ENCODE assay signal across 12 cellular contexts in the genomic region with DNA sequence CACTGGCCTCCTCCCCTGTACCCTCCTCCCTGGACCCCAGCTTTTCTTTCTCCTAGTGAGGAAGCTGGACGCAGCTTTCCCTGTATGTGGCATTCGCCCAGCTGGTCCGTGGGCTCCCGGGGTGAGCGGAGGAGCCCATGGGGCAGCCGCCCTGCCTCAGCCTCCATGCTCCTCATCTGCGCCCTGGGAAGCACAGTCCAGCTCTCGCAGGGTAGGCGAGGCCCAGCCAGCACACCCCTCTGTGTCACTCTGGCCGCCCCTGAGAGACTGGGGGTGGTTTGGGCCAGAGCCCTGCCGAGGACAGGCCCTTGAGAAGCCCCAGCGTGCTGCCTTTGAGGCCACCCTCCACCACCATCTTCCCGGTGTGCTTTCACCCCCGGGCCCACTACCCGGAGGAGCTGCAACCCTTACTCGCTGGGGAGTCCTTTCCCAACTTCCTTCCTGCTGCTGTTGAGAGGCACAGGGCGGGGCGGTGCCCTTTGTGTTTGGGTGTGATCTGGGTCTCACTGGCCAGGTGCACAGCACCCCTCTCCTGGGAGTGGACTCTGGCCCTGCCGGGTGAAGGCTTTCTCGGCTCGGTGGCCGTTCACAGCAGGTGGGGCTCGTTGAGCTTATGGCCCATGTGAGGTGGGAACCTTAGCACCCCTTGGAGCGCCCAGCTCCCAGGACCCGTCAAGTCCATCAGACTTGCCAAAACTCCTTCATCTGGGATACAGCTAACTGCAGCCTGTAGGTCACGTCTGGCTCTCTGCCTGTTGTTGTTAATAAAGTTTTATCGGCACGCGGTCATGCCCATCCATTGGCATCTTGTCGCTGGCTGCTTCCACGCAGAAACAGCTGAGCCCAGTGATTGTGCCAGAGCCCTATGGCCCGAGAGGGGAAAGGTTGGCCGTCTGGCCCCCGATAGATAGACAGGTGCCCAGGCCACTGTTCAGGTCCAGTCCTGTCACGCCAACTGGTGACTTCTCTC. TPM values are rescaled to one million over a fixed set of nuclear protein-coding genes. Genes with fewer than 3 reads are reported as not detected.
DNase-seq lines count a peak whose midpoint lies in the region; ATAC-seq and TF ChIP-seq lines count a peak whose summit lies in the region.
"Had no signal": no experiment of that assay in that cellular context is flagged by ENCODE, and none has a peak within 500 bp of the region (broad histone marks: within the 10 kb centered on the region; RNA-seq: fewer than 3 reads in every experiment).

No MANE protein-coding gene starts in this region.

- H3K36me3 ChIP-seq in NT2/D1 (ENCODE audit: insufficient read depth, insufficient read length, low read length) (peaks cover 71% of the 10 kb centered on the region), duodenal mucosa (ENCODE audit: control insufficient read depth in 1 of 2, insufficient read depth in 2 of 2, low read length in 2 of 2) (peaks cover 11 to 15% of the 10 kb centered on the region in 2 donors), esophagus muscularis mucosa (peaks cover 0 to 37% (median 29%) of the 10 kb centered on the region in 4 donors)

- H3K9ac ChIP-seq in NT2/D1 (ENCODE audit: insufficient read length, low read depth) (peak overlapping the region; percentile 24), duodenal mucosa (ENCODE audit: low read depth in 1 of 2, low read length in 2 of 2) (peak overlapping the region; percentile 88 to 94)

- H3K9me3 Mint-ChIP-seq in activated CD8-positive, alpha-beta memory T cell treated with anti-CD3 and anti-CD28 coated beads, Interleukin-2, amount 10 ng/mL, durations not matched to agents 7 days and 5 days (ENCODE audit: low read depth) = no peaks in the 10 kb centered on the region
- H3K9me3 Mint-ChIP-seq in progenitor cell of endocrine pancreas (ENCODE audit: low read depth) = no peaks in the 10 kb centered on the region

- TF ChIP-seq CTCF in progenitor cell of endocrine pancreas (IDR thresholded peaks at IDR 0.05; ENCODE audit: unreplicated experiment) (no peak), esophagus muscularis mucosa (IDR thresholded peaks at IDR 0.05) (no peak)

- intact Hi-C loops in esophagus muscularis mucosa (cut with DNase I) = no loop called here

- H3K27ac Mint-ChIP-seq in activated CD8-positive, alpha-beta memory T cell treated with anti-CD3 and anti-CD28 coated beads, Interleukin-2, amount 10 ng/mL, durations not matched to agents 7 days and 5 days = peak overlapping the region; percentile 28
- no peak overlapping the region for H3K27ac Mint-ChIP-seq in progenitor cell of endocrine pancreas

- no peak for TF ChIP-seq POLR2A in esophagus muscularis mucosa (IDR thresholded peaks at IDR 0.05; ENCODE audit: low read depth)

- no peak for TF ChIP-seq EP300 in esophagus muscularis mucosa (IDR thresholded peaks at IDR 0.05)

- DNase-seq in activated CD8-positive, alpha-beta memory T cell treated with anti-CD3 and anti-CD28 coated beads, Interleukin-2, amount 10 ng/mL, durations not matched to agents 7 days and 5 days = no peak
- no peak for DNase-seq in activated CD8-positive, alpha-beta memory T cell treated with anti-CD3 and anti-CD28 coated beads, Interleukin-2, amount 50 U/mL, for 4 hours
- DNase-seq in NT2/D1 (ENCODE audit: low read depth, low spot score) (no peak), progenitor cell of endocrine pancreas (ENCODE audit: low spot score, unreplicated experiment) (no peak), HCEC 1CT (no peak), esophagus muscularis mucosa (ENCODE audit: extremely low spot score) (no peak), dedifferentiated amniotic fluid mesenchymal stem cell (ENCODE audit: extremely low spot score) (no peak)
- DNase-seq: hippocampal formation; NCI-H1694 treated with DMSO at 0.1 percent for 48 hours; stimulated activated CD4-positive, alpha-beta T cell treated with anti-CD3 and anti-CD28 coated beads, Interleukin-12 subunit alpha, Interleukin-12 subunit beta, amount 100 ng/mL, for 4 hours had no signal

- ATAC-seq in activated CD8-positive, alpha-beta memory T cell treated with anti-CD3 and anti-CD28 coated beads, Interleukin-2, amount 10 ng/mL, durations not matched to agents 7 days and 5 days = no peak

- H3K27ac ChIP-seq in duodenal mucosa (ENCODE audit: low read depth, low read length) = peak overlapping the region; percentile 96
- H3K27ac ChIP-seq in esophagus muscularis mucosa (replicated peaks in 1 of 4) = no peak overlapping the region

- H3K4me3 ChIP-seq in NT2/D1 (ENCODE audit: insufficient read length, low read depth) (no peak overlapping the region), duodenal mucosa (ENCODE audit: low read depth in 1 of 2, low read length in 2 of 2) (peak overlapping the region; percentile 84 to 90), esophagus muscularis mucosa (no peak overlapping the region)

- H3K36me3 Mint-ChIP-seq in activated CD8-positive, alpha-beta memory T cell treated with anti-CD3 and anti-CD28 coated beads, Interleukin-2, amount 10 ng/mL, durations not matched to agents 7 days and 5 days = peaks cover 16% of the 10 kb centered on the region
- H3K36me3 Mint-ChIP-seq in progenitor cell of endocrine pancreas (ENCODE audit: insufficient read depth) = peaks cover 3% of the 10 kb centered on the region

- H3K4me3 Mint-ChIP-seq in activated CD8-positive, alpha-beta memory T cell treated with anti-CD3 and anti-CD28 coated beads, Interleukin-2, amount 10 ng/mL, durations not matched to agents 7 days and 5 days = no peak overlapping the region
- H3K4me3 Mint-ChIP-seq in progenitor cell of endocrine pancreas (ENCODE audit: low read depth) = peak overlapping the region; percentile 52

- no peaks in the 10 kb centered on the region for H3K27me3 Mint-ChIP-seq in activated CD8-positive, alpha-beta memory T cell treated with anti-CD3 and anti-CD28 coated beads, Interleukin-2, amount 10 ng/mL, durations not matched to agents 7 days and 5 days
- no peaks in the 10 kb centered on the region for H3K27me3 Mint-ChIP-seq in progenitor cell of endocrine pancreas

- H3K4me1 ChIP-seq in NT2/D1 (ENCODE audit: insufficient read depth, insufficient read length) (peaks cover 29% of the 10 kb centered on the region), duodenal mucosa (ENCODE audit: control insufficient read depth in 1 of 2, insufficient read depth in 2 of 2, low read length in 2 of 2) (peaks cover 33 to 48% of the 10 kb centered on the region in 2 donors), esophagus muscularis mucosa (peaks cover 16 to 51% (median 37%) of the 10 kb centered on the region in 4 donors)

- no peaks in the 10 kb centered on the region for H3K27me3 ChIP-seq in NT2/D1 (ENCODE audit: insufficient read depth, insufficient read length)
- no peaks in the 10 kb centered on the region for H3K27me3 ChIP-seq in duodenal mucosa (ENCODE audit: control insufficient read depth in 1 of 2, insufficient read depth in 2 of 2, low read length in 2 of 2)
- H3K27me3 ChIP-seq in esophagus muscularis mucosa = no peaks in the 10 kb centered on the region

- H3K4me1 Mint-ChIP-seq in activated CD8-positive, alpha-beta memory T cell treated with anti-CD3 and anti-CD28 coated beads, Interleukin-2, amount 10 ng/mL, durations not matched to agents 7 days and 5 days = peaks cover 45% of the 10 kb centered on the region
- peaks cover 15% of the 10 kb centered on the region for H3K4me1 Mint-ChIP-seq in progenitor cell of endocrine pancreas (ENCODE audit: low read depth)

- WGBS in esophagus muscularis mucosa = 90% methylated on average over 29 of the region's 35 CpGs

- CTCF ChIA-PET in activated CD8-positive, alpha-beta memory T cell treated with anti-CD3 and anti-CD28 coated beads, Interleukin-2, amount 10 ng/mL, durations not matched to agents 7 days and 5 days (lab: Charles Lee) = no interaction called here

- no peaks in the 10 kb centered on the region for H3K9me3 ChIP-seq in NT2/D1 (ENCODE audit: insufficient read depth, low read length)
- H3K9me3 ChIP-seq in duodenal mucosa (ENCODE audit: control insufficient read depth in 1 of 2, low read length in 2 of 2) = no peaks in the 10 kb centered on the region
- no peaks in the 10 kb centered on the region for H3K9me3 ChIP-seq in esophagus muscularis mucosa

RNA-seq across cellular contexts. Expression of a gene that starts 3.2 kb away (rescaled TPM):
- 10 to 100 TPM; 67.3 to 71.6 TPM for total RNA-seq in activated CD8-positive, alpha-beta memory T cell treated with anti-CD3 and anti-CD28 coated beads, Interleukin-2, amount 10 ng/mL, durations not matched to agents 7 days and 5 days
- total RNA-seq in progenitor cell of endocrine pancreas (54.6 and 57.7 TPM in 2 replicates), esophagus muscularis mucosa (10 to 100 TPM; 26.2 to 33.6 (median 29.7) TPM)

RNA-seq across cellular contexts. Expression of a gene that starts 10.3 kb away (rescaled TPM):
- total RNA-seq in activated CD8-positive, alpha-beta memory T cell treated with anti-CD3 and anti-CD28 coated beads, Interleukin-2, amount 10 ng/mL, durations not matched to agents 7 days and 5 days = 100 to 1,000 TPM; 122 to 155 TPM
- total RNA-seq in progenitor cell of endocrine pancreas (not detected in 2 replicates), esophagus muscularis mucosa (1 to 10 TPM in 3 of 4 donors, under 1 TPM in 1; 0.42 to 5.5 (median 2.4) TPM)

RNA-seq across cellular contexts. Expression of a gene that starts 35.5 kb away (rescaled TPM):
- total RNA-seq in activated CD8-positive, alpha-beta memory T cell treated with anti-CD3 and anti-CD28 coated beads, Interleukin-2, amount 10 ng/mL, durations not matched to agents 7 days and 5 days = not detected
- 1.6 and 1.7 TPM in 2 replicates for total RNA-seq in progenitor cell of endocrine pancreas
- under 1 TPM in 1 of 4 donors, not detected in 3; 0.17 TPM for total RNA-seq in esophagus muscularis mucosa

RNA-seq across cellular contexts. Expression of a gene that starts 53.1 kb away (rescaled TPM):
- 10 to 100 TPM; 23.7 to 39.8 TPM for total RNA-seq in activated CD8-positive, alpha-beta memory T cell treated with anti-CD3 and anti-CD28 coated beads, Interleukin-2, amount 10 ng/mL, durations not matched to agents 7 days and 5 days
- total RNA-seq in progenitor cell of endocrine pancreas (not detected in 2 replicates), esophagus muscularis mucosa (10 to 100 TPM in 1 of 4 donors, 1 to 10 TPM in 3; 4.3 to 13.8 (median 5.3) TPM)
- total RNA-seq: OCI-LY7 had no signal

Comparison
In these comparisons a context has a peak if more than half of its experiments do, and no peak if none do; other contexts are left out.
1. H3K4me3 ChIP-seq: peak in duodenal mucosa (2 of 2); none in NT2/D1 (single experiment) and esophagus muscularis mucosa (0 of 4).
2. RNA of a gene that starts 10.3 kb away (total RNA-seq): 122 to 155 TPM in activated CD8-positive, alpha-beta memory T cell treated with anti-CD3 and anti-CD28 coated beads, Interleukin-2, amount 10 ng/mL, durations not matched to agents 7 days and 5 days; 0.42 to 5.5 TPM in esophagus muscularis mucosa and not detected in progenitor cell of endocrine pancreas; every median in the first group is over 10 times any median in the second.